Comparison of ENCODE assay signal across 2 cellular contexts in the genomic region with DNA sequence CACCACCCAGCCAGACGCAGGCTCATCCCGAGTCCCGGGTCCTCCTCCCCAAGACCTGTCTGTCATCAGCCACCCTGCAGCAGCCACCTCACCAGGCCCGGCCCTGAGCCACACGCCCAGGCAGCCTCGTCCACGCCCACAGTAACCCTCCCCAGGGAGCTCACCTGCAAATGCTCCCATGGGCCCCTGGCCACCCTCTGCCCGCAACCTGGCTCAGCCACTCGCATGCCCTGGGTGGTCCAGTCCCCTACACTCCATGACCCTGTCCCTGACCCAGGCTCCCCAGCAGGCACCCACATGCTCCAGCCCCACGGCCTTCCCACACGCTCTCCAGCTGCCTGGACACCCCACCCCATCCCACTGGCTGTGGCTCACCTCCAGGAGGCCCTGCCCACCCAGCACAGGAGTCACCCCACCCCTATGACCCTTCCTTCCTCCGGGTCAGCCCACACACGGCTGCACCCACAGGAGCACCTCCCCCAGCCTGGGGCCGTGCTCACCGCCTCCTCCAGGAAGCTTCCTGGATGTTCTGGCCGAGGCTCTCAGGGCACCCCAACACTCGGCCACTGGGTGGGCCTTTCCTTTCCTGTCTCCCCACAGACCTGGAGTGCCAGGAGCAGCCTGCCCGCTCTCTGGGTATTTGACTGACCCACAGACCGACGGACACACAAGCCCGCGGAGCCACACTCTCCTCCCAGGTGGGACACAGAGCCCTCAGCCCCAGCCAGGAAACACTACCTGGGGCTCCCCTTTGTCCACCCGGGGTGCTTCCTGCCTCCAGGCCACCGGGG.
TF ChIP-seq lines count a peak whose summit lies in the region.

No MANE protein-coding gene starts in this region.

TF ChIP-seq in A549, 52 proteins besides CTCF, POLR2A, EP300 and RAD21:
- TF ChIP-seq NR3C1 (IDR thresholded peaks at IDR 0.05) = no peak
- TF ChIP-seq ZFP36 (IDR thresholded peaks at IDR 0.05; ENCODE audit: borderline replicate concordance, partially characterized antibody) = peak; percentile 21

TF ChIP-seq in K562, 482 proteins besides CTCF, POLR2A, EP300 and RAD21 (continues in another document):
- TF ChIP-seq RBFOX2 (IDR thresholded peaks at IDR 0.05; ENCODE audit: low read depth, low read length) (peak; percentile 68; the same call in 1 of the 2 replicates), SRSF1 (IDR thresholded peaks at IDR 0.05; ENCODE audit: low read depth, low read length) (no peak), CBFA2T3 (IDR thresholded peaks at IDR 0.05) (peak; percentile 34), ARID1B (IDR thresholded peaks at IDR 0.05) (0 out of 2 replicates have a peak, but pooled peaks have one; percentile 14), NR2C2 (CRISPR knock-in tag; IDR thresholded peaks at IDR 0.05) (no peak), NR2C2 (tag; IDR thresholded peaks at IDR 0.05) (peak; percentile 60; the same call in 1 of the 2 replicates), SAP30 (IDR thresholded peaks at IDR 0.05; ENCODE audit: borderline replicate concordance, insufficient read depth, low read depth, low read length, poor library complexity, severe bottlenecking) (peak; percentile 35), NONO (IDR thresholded peaks at IDR 0.05; ENCODE audit: low read depth in 2 of 2, low read length in 1 of 2) (peak in 1 of 2 experiments; percentile 58; a peak in 1 of 4 replicates), KDM5B (IDR thresholded peaks at IDR 0.05; ENCODE audit: insufficient replicate concordance, low read depth, low read length) (peak; percentile 51), CBX1 (IDR thresholded peaks at IDR 0.05; ENCODE audit: low read depth) (0 out of 2 replicates have a peak, but pooled peaks have one; percentile 38), MEIS2 (IDR thresholded peaks at IDR 0.05; ENCODE audit: partially characterized antibody) (peak; percentile 81), RBM14 (IDR thresholded peaks at IDR 0.05; ENCODE audit: borderline replicate concordance, insufficient read depth, low read depth, low read length) (no peak), ZNF263 (CRISPR knock-in tag; IDR thresholded peaks at IDR 0.05; ENCODE audit: borderline replicate concordance) (peak; percentile 86), RBM22 (IDR thresholded peaks at IDR 0.05; ENCODE audit: low read depth, low read length, poor library complexity, severe bottlenecking) (peak; percentile 80), COPS2 (conservative IDR thresholded peaks at IDR 0.05) (no peak), GABPB1 (CRISPR knock-in tag; IDR thresholded peaks at IDR 0.05) (peak; percentile 43; the same call in 1 of the 2 replicates), POLR2AphosphoS5 (IDR thresholded peaks at IDR 0.05; ENCODE audit: control insufficient read depth, insufficient read depth, low read depth, low read length) (peak; percentile 16; the same call in 1 of the 2 replicates), POLR2B (IDR thresholded peaks at IDR 0.05; ENCODE audit: low read depth, partially characterized antibody) (peak; percentile 19), KAT8 (IDR thresholded peaks at IDR 0.05; ENCODE audit: low read depth) (no peak), SIRT6 (IDR thresholded peaks at IDR 0.05; ENCODE audit: low read depth, low read length) (no peak), ZNF124 (CRISPR knock-in tag; IDR thresholded peaks at IDR 0.05) (no peak), NR2C1 (IDR thresholded peaks at IDR 0.05) (peak; percentile 55; the same call in 1 of the 2 replicates), NR2C1 (tag; IDR thresholded peaks at IDR 0.05) (0 out of 2 replicates have a peak, but pooled peaks have one; percentile 29), EGR1 (conservative IDR thresholded peaks at IDR 0.05) (peak; percentile 82), ZNF12 (CRISPR knock-in tag; IDR thresholded peaks at IDR 0.05) (0 out of 2 replicates have a peak, but pooled peaks have one; percentile 44), ZNF436 (CRISPR knock-in tag; IDR thresholded peaks at IDR 0.05) (0 out of 2 replicates have a peak, but pooled peaks have one; percentile 38), ZFP36 (IDR thresholded peaks at IDR 0.05; ENCODE audit: low read depth, low read length, partially characterized antibody) (peak; percentile 98)
- TF ChIP-seq, protein P1, sequence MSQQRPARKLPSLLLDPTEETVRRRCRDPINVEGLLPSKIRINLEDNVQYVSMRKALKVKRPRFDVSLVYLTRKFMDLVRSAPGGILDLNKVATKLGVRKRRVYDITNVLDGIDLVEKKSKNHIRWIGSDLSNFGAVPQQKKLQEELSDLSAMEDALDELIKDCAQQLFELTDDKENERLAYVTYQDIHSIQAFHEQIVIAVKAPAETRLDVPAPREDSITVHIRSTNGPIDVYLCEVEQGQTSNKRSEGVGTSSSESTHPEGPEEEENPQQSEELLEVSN (IDR thresholded peaks at IDR 0.05; ENCODE audit: borderline replicate concordance in 1 of 2, extremely low read depth in 1 of 2, insufficient read depth in 1 of 2, insufficient read length in 1 of 2, low read depth in 1 of 2, low read length in 1 of 2, poor library complexity in 1 of 2, severe bottlenecking in 1 of 2) = peak in 1 of 2 experiments; percentile 12
- TF ChIP-seq, protein P2, sequence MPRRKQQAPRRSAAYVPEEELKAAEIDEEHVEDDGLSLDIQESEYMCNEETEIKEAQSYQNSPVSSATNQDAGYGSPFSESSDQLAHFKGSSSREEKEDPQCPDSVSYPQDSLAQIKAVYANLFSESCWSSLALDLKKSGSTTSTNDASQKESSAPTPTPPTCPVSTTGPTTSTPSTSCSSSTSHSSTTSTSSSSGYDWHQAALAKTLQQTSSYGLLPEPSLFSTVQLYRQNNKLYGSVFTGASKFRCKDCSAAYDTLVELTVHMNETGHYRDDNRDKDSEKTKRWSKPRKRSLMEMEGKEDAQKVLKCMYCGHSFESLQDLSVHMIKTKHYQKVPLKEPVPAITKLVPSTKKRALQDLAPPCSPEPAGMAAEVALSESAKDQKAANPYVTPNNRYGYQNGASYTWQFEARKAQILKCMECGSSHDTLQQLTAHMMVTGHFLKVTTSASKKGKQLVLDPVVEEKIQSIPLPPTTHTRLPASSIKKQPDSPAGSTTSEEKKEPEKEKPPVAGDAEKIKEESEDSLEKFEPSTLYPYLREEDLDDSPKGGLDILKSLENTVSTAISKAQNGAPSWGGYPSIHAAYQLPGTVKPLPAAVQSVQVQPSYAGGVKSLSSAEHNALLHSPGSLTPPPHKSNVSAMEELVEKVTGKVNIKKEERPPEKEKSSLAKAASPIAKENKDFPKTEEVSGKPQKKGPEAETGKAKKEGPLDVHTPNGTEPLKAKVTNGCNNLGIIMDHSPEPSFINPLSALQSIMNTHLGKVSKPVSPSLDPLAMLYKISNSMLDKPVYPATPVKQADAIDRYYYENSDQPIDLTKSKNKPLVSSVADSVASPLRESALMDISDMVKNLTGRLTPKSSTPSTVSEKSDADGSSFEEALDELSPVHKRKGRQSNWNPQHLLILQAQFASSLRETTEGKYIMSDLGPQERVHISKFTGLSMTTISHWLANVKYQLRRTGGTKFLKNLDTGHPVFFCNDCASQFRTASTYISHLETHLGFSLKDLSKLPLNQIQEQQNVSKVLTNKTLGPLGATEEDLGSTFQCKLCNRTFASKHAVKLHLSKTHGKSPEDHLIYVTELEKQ (CRISPR knock-in tag; IDR thresholded peaks at IDR 0.05) = no peak
- TF ChIP-seq, protein P3, sequence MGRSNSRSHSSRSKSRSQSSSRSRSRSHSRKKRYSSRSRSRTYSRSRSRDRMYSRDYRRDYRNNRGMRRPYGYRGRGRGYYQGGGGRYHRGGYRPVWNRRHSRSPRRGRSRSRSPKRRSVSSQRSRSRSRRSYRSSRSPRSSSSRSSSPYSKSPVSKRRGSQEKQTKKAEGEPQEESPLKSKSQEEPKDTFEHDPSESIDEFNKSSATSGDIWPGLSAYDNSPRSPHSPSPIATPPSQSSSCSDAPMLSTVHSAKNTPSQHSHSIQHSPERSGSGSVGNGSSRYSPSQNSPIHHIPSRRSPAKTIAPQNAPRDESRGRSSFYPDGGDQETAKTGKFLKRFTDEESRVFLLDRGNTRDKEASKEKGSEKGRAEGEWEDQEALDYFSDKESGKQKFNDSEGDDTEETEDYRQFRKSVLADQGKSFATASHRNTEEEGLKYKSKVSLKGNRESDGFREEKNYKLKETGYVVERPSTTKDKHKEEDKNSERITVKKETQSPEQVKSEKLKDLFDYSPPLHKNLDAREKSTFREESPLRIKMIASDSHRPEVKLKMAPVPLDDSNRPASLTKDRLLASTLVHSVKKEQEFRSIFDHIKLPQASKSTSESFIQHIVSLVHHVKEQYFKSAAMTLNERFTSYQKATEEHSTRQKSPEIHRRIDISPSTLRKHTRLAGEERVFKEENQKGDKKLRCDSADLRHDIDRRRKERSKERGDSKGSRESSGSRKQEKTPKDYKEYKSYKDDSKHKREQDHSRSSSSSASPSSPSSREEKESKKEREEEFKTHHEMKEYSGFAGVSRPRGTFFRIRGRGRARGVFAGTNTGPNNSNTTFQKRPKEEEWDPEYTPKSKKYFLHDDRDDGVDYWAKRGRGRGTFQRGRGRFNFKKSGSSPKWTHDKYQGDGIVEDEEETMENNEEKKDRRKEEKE (IDR thresholded peaks at IDR 0.05; ENCODE audit: borderline replicate concordance in 1 of 2, control insufficient read depth in 1 of 2, low read depth in 2 of 2, low read length in 1 of 2) = no peak
- TF ChIP-seq, protein P4, sequence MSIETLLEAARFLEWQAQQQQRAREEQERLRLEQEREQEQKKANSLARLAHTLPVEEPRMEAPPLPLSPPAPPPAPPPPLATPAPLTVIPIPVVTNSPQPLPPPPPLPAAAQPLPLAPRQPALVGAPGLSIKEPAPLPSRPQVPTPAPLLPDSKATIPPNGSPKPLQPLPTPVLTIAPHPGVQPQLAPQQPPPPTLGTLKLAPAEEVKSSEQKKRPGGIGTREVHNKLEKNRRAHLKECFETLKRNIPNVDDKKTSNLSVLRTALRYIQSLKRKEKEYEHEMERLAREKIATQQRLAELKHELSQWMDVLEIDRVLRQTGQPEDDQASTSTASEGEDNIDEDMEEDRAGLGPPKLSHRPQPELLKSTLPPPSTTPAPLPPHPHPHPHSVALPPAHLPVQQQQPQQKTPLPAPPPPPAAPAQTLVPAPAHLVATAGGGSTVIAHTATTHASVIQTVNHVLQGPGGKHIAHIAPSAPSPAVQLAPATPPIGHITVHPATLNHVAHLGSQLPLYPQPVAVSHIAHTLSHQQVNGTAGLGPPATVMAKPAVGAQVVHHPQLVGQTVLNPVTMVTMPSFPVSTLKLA (conservative IDR thresholded peaks at IDR 0.05) = 0 out of 4 replicates have a peak, but pooled peaks of 1 of the 2 experiments have one; percentile 12
- TF ChIP-seq, protein P5, sequence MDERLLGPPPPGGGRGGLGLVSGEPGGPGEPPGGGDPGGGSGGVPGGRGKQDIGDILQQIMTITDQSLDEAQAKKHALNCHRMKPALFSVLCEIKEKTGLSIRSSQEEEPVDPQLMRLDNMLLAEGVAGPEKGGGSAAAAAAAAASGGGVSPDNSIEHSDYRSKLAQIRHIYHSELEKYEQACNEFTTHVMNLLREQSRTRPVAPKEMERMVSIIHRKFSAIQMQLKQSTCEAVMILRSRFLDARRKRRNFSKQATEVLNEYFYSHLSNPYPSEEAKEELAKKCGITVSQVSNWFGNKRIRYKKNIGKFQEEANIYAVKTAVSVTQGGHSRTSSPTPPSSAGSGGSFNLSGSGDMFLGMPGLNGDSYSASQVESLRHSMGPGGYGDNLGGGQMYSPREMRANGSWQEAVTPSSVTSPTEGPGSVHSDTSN (CRISPR knock-in tag; IDR thresholded peaks at IDR 0.05; ENCODE audit: low read depth) = no peak
- TF ChIP-seq, protein P5 (tag; conservative IDR thresholded peaks at IDR 0.05; ENCODE audit: low read depth) = peak; percentile 44
- TF ChIP-seq, protein P6, sequence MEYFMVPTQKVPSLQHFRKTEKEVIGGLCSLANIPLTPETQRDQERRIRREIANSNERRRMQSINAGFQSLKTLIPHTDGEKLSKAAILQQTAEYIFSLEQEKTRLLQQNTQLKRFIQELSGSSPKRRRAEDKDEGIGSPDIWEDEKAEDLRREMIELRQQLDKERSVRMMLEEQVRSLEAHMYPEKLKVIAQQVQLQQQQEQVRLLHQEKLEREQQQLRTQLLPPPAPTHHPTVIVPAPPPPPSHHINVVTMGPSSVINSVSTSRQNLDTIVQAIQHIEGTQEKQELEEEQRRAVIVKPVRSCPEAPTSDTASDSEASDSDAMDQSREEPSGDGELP (CRISPR knock-in tag; IDR thresholded peaks at IDR 0.05; ENCODE audit: borderline replicate concordance) = peak; percentile 60
- TF ChIP-seq, protein P7, sequence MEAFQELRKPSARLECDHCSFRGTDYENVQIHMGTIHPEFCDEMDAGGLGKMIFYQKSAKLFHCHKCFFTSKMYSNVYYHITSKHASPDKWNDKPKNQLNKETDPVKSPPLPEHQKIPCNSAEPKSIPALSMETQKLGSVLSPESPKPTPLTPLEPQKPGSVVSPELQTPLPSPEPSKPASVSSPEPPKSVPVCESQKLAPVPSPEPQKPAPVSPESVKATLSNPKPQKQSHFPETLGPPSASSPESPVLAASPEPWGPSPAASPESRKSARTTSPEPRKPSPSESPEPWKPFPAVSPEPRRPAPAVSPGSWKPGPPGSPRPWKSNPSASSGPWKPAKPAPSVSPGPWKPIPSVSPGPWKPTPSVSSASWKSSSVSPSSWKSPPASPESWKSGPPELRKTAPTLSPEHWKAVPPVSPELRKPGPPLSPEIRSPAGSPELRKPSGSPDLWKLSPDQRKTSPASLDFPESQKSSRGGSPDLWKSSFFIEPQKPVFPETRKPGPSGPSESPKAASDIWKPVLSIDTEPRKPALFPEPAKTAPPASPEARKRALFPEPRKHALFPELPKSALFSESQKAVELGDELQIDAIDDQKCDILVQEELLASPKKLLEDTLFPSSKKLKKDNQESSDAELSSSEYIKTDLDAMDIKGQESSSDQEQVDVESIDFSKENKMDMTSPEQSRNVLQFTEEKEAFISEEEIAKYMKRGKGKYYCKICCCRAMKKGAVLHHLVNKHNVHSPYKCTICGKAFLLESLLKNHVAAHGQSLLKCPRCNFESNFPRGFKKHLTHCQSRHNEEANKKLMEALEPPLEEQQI (IDR thresholded peaks at IDR 0.05) = no peak
- TF ChIP-seq, protein P8, sequence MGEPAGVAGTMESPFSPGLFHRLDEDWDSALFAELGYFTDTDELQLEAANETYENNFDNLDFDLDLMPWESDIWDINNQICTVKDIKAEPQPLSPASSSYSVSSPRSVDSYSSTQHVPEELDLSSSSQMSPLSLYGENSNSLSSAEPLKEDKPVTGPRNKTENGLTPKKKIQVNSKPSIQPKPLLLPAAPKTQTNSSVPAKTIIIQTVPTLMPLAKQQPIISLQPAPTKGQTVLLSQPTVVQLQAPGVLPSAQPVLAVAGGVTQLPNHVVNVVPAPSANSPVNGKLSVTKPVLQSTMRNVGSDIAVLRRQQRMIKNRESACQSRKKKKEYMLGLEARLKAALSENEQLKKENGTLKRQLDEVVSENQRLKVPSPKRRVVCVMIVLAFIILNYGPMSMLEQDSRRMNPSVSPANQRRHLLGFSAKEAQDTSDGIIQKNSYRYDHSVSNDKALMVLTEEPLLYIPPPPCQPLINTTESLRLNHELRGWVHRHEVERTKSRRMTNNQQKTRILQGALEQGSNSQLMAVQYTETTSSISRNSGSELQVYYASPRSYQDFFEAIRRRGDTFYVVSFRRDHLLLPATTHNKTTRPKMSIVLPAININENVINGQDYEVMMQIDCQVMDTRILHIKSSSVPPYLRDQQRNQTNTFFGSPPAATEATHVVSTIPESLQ (CRISPR knock-in tag; IDR thresholded peaks at IDR 0.05) = 0 out of 2 replicates have a peak, but pooled peaks have one; percentile 22
